In genomic region chr17:2070241-2071023, GRCh38 we compare ENCODE assay signal across 1 cellular context.
TF ChIP-seq lines count a peak whose summit lies in the region.

No MANE protein-coding gene starts in this region.

TF ChIP-seq in GM23338, 12 proteins besides CTCF, POLR2A, EP300 and RAD21 (continued from another document):
- no peak for TF ChIP-seq ZNF462 (CRISPR knock-in tag; IDR thresholded peaks at IDR 0.05)
- TF ChIP-seq JUNB (IDR thresholded peaks at IDR 0.05; ENCODE audit: unreplicated experiment): no peak
